ENCODE assay signal across 1 cellular context in the genomic region with DNA sequence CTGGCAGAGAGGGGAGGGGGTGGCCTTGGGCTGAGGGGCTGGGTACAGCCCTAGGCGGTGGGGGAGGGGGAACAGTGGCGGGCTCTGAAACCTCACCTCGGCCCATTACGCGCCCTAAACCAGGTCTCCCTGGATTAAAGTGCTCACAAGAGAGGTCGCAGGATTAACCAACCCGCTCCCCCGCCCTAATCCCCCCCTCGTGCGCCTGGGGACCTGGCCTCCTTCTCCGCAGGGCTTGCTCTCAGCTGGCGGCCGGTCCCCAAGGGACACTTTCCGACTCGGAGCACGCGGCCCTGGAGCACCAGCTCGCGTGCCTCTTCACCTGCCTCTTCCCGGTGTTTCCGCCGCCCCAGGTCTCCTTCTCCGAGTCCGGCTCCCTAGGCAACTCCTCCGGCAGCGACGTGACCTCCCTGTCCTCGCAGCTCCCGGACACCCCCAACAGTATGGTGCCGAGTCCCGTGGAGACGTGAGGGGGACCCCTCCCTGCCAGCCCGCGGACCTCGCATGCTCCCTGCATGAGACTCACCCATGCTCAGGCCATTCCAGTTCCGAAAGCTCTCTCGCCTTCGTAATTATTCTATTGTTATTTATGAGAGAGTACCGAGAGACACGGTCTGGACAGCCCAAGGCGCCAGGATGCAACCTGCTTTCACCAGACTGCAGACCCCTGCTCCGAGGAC.
TF ChIP-seq lines count a peak whose summit lies in the region.

No MANE protein-coding gene starts in this region.

TF ChIP-seq in H1, 55 proteins besides CTCF, POLR2A, EP300 and RAD21 (continued from another document):
- no peak for TF ChIP-seq NRF1 (IDR thresholded peaks at IDR 0.05; ENCODE audit: low read depth, low read length)
- TF ChIP-seq CBX5 (IDR thresholded peaks at IDR 0.05; ENCODE audit: low read depth, low read length), result no peak
- no peak for TF ChIP-seq TBP (IDR thresholded peaks at IDR 0.05; ENCODE audit: low read depth, low read length)
- TF ChIP-seq TEAD4 (IDR thresholded peaks at IDR 0.05; ENCODE audit: low read depth, low read length), result no peak
- TF ChIP-seq RNF2 (IDR thresholded peaks at IDR 0.05; ENCODE audit: borderline replicate concordance, low read depth, low read length, missing control alignments, poor library complexity, severe bottlenecking), result peak; percentile 26
- TF ChIP-seq CHD1 (IDR thresholded peaks at IDR 0.05; ENCODE audit: low read depth, low read length), result no peak
- TF ChIP-seq GTF2F1 (IDR thresholded peaks at IDR 0.05; ENCODE audit: borderline replicate concordance, low read depth, low read length), result no peak
- peak; percentile 90 for TF ChIP-seq KDM4A (IDR thresholded peaks at IDR 0.05; ENCODE audit: low read depth, low read length, severe bottlenecking)
- TF ChIP-seq, protein P1, sequence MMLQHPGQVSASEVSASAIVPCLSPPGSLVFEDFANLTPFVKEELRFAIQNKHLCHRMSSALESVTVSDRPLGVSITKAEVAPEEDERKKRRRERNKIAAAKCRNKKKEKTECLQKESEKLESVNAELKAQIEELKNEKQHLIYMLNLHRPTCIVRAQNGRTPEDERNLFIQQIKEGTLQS (IDR thresholded peaks at IDR 0.05; ENCODE audit: insufficient read depth, low read depth, low read length), result no peak
- TF ChIP-seq CBX8 (IDR thresholded peaks at IDR 0.05; ENCODE audit: borderline replicate concordance, low read depth, low read length), result no peak
- TF ChIP-seq, protein P2, sequence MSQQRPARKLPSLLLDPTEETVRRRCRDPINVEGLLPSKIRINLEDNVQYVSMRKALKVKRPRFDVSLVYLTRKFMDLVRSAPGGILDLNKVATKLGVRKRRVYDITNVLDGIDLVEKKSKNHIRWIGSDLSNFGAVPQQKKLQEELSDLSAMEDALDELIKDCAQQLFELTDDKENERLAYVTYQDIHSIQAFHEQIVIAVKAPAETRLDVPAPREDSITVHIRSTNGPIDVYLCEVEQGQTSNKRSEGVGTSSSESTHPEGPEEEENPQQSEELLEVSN (IDR thresholded peaks at IDR 0.05), result peak; percentile 75
